Comparison of ENCODE assay signal across 8 cellular contexts in the genomic region with DNA sequence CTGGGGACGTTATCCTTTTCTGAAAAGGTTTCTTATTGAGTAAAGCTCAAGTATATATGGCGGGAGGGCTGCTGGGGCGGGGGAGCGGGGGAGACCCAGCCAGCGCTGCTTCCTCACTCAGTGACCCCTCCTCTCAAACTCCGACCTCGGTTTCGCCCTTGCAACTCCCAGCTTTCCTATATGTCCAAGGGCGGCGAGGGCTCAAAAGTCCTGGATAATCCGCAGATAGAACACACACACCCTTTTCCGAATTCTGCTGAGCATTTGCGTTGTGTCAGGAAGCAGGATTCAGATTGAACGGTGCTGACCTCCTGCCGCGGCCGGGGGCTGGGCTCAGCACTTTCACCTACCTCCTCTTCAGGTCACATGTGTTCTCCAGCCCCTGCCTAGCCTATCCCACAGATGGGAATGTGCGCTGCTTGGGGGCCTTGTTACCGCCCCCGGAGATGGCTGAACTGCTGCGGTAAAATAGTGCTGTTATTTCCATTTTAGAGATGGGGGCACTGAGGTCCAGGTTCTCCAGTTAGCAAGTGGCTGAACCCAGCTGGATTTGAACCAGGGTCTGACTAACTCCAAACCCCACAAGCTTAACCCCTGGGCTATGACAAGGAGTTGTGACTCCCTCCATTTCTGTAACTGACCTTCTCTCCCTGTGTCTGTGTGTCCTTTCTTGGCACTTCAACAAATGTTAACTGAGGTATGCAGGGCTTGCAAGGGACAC. TPM values are rescaled to one million over a fixed set of nuclear protein-coding genes. Genes with fewer than 3 reads are reported as not detected.
DNase-seq lines count a peak whose midpoint lies in the region; ATAC-seq and TF ChIP-seq lines count a peak whose summit lies in the region.

No MANE protein-coding gene starts in this region.

- ATAC-seq in CD4-positive, CD25-positive, alpha-beta regulatory T cell (ENCODE audit: low read depth in 2 of 2), result no peak
- ATAC-seq in natural killer cell, result no peak
- ATAC-seq in HG02610 (IDR thresholded peaks at IDR 0.05; ENCODE audit: unreplicated experiment), result no peak

- H3K36me3 ChIP-seq in CD4-positive, CD25-positive, alpha-beta regulatory T cell (ENCODE audit: control insufficient read depth, insufficient read depth, low read length), result no peaks in the 10 kb centered on the region
- no peaks in the 10 kb centered on the region for H3K36me3 ChIP-seq in thyroid gland

- no peak for TF ChIP-seq EP300 in Ishikawa (IDR thresholded peaks at IDR 0.05; ENCODE audit: borderline replicate concordance)

- no peaks in the 10 kb centered on the region for H3K36me3 Mint-ChIP-seq in CD4-positive, CD25-positive, alpha-beta regulatory T cell
- H3K36me3 Mint-ChIP-seq in chondrocyte (ENCODE audit: low read depth) (no peaks in the 10 kb centered on the region), natural killer cell (no peaks in the 10 kb centered on the region)

- no peak for TF ChIP-seq CTCF in chondrocyte (IDR thresholded peaks at IDR 0.05)
- TF ChIP-seq CTCF in natural killer cell (IDR thresholded peaks at IDR 0.05), result no peak
- TF ChIP-seq CTCF in thyroid gland (IDR thresholded peaks at IDR 0.05), result no peak

- no peak for DNase-seq in CD4-positive, CD25-positive, alpha-beta regulatory T cell
- DNase-seq in chondrocyte (ENCODE audit: low spot score) (no peak), natural killer cell (no peak), thyroid gland (no peak), SK-N-DZ (ENCODE audit: low spot score) (no peak), NCI-H2081 (lab: John Stamatoyannopoulos, UW) (no peak)

- intact Hi-C loops in natural killer cell (cut with micrococcal nuclease), result loop anchor here (5.0 kb wide), 3 partner anchors 112 to 202 kb away; partner anchors contain the start of gene WASF2
- intact Hi-C loops in thyroid gland (cut with DNase I), result loop anchor here (5.0 kb wide), 1 partner anchor 202 kb away; no protein-coding TSS in a partner anchor

- no peak for TF ChIP-seq RAD21 in Ishikawa (IDR thresholded peaks at IDR 0.05; ENCODE audit: low read depth)

- H3K27ac Mint-ChIP-seq in CD4-positive, CD25-positive, alpha-beta regulatory T cell, result peak overlapping the region in 2 of 3 donors; percentile 35 to 96
- peak overlapping the region; percentile 59 for H3K27ac Mint-ChIP-seq in chondrocyte (ENCODE audit: unreplicated experiment)
- peak overlapping the region; percentile 81 to 91 for H3K27ac Mint-ChIP-seq in natural killer cell

- 31 to 32% methylated on average over 17 to 21 of the region's 21 CpGs for WGBS in thyroid gland, 2 donors

- H3K27me3 Mint-ChIP-seq in CD4-positive, CD25-positive, alpha-beta regulatory T cell, result peaks cover 8% of the 10 kb centered on the region
- H3K27me3 Mint-ChIP-seq in chondrocyte (ENCODE audit: low read depth) (no peaks in the 10 kb centered on the region), natural killer cell (ENCODE audit: low read depth in 2 of 2) (no peaks in the 10 kb centered on the region)

- no peaks in the 10 kb centered on the region for H3K9me3 Mint-ChIP-seq in CD4-positive, CD25-positive, alpha-beta regulatory T cell
- H3K9me3 Mint-ChIP-seq in chondrocyte (ENCODE audit: low read depth) (no peaks in the 10 kb centered on the region), natural killer cell (no peaks in the 10 kb centered on the region)

- H3K4me3 Mint-ChIP-seq in CD4-positive, CD25-positive, alpha-beta regulatory T cell, result peak overlapping the region; percentile 88 to 98 (median 94)
- H3K4me3 Mint-ChIP-seq in chondrocyte (ENCODE audit: unreplicated experiment) (peak overlapping the region; percentile 95), natural killer cell (peak overlapping the region; percentile 87)

- peak overlapping the region; percentile 41 for H3K27ac ChIP-seq in CD4-positive, CD25-positive, alpha-beta regulatory T cell (ENCODE audit: insufficient read depth, low read length, poor library complexity, severe bottlenecking)
- peak overlapping the region in 1 of 3 donors; percentile 97 for H3K27ac ChIP-seq in thyroid gland

- peaks cover 4 to 53% (median 32%) of the 10 kb centered on the region in 4 donors for H3K4me1 Mint-ChIP-seq in CD4-positive, CD25-positive, alpha-beta regulatory T cell
- H3K4me1 Mint-ChIP-seq in chondrocyte (ENCODE audit: low read depth), result peaks cover 21% of the 10 kb centered on the region
- peaks cover 24 to 41% of the 10 kb centered on the region in 2 donors for H3K4me1 Mint-ChIP-seq in natural killer cell

- no peak for TF ChIP-seq POLR2A in thyroid gland (IDR thresholded peaks at IDR 0.05)

- peaks cover 44% of the 10 kb centered on the region for H3K4me1 ChIP-seq in CD4-positive, CD25-positive, alpha-beta regulatory T cell (ENCODE audit: control insufficient read depth, insufficient read depth, low read length, poor library complexity, severe bottlenecking)
- peaks cover 35 to 37% of the 10 kb centered on the region in 2 donors for H3K4me1 ChIP-seq in thyroid gland

- H3K9me3 ChIP-seq in CD4-positive, CD25-positive, alpha-beta regulatory T cell (ENCODE audit: control insufficient read depth in 2 of 2, low read length in 2 of 2), result no peaks in the 10 kb centered on the region
- H3K9me3 ChIP-seq in thyroid gland, result no peaks in the 10 kb centered on the region

- no peaks in the 10 kb centered on the region for H3K27me3 ChIP-seq in CD4-positive, CD25-positive, alpha-beta regulatory T cell (ENCODE audit: control insufficient read depth, insufficient read depth, low read length)
- no peaks in the 10 kb centered on the region for H3K27me3 ChIP-seq in thyroid gland

- H3K4me3 ChIP-seq in CD4-positive, CD25-positive, alpha-beta regulatory T cell (ENCODE audit: low read depth, low read length), result no peak overlapping the region
- H3K4me3 ChIP-seq in thyroid gland (replicated peaks in 1 of 3), result peak overlapping the region in 1 of 3 donors; percentile 95

TF ChIP-seq in Ishikawa, 13 proteins besides CTCF, POLR2A, EP300 and RAD21:
- TF ChIP-seq ZBTB7A (IDR thresholded peaks at IDR 0.05; ENCODE audit: low read depth), result 0 out of 2 replicates have a peak, but pooled peaks have one; percentile 24
- no peak for TF ChIP-seq NFIC (IDR thresholded peaks at IDR 0.05)
- TF ChIP-seq CREB1 (IDR thresholded peaks at IDR 0.05; ENCODE audit: low read depth), result no peak
- no peak for TF ChIP-seq USF1 (IDR thresholded peaks at IDR 0.05)
- no peak for TF ChIP-seq CEBPB (IDR thresholded peaks at IDR 0.05)
- TF ChIP-seq YY1 (IDR thresholded peaks at IDR 0.05; ENCODE audit: low read depth), result no peak

RNA-seq across cellular contexts. Expression of gene AHDC1, which starts 0.8 kb away (rescaled TPM):
- total RNA-seq in CD4-positive, CD25-positive, alpha-beta regulatory T cell, result 26.2 TPM
- polyA plus RNA-seq in CD4-positive, CD25-positive, alpha-beta regulatory T cell, result 1 to 10 TPM in 1 of 4 donors, under 1 TPM in 3; 0.07 to 1.4 (median 0.50) TPM
- total RNA-seq in chondrocyte, result 61.6 to 86.7 TPM (median 61.8 TPM) in 3 replicates
- 10 to 100 TPM; 39.6 to 67.0 (median 47.0) TPM for total RNA-seq in natural killer cell
- total RNA-seq in thyroid gland, result 10 to 100 TPM; 25.5 to 91.4 (median 47.8) TPM
- 1.5 and 3.5 TPM in 2 replicates for polyA plus RNA-seq in SK-N-DZ (2014; cell fraction: cytosol; rRNA removed)
- polyA plus RNA-seq in SK-N-DZ (2014; cell fraction: nucleus; rRNA removed), result 3.2 and 3.8 TPM in 2 replicates

RNA-seq across cellular contexts. Expression of gene FGR, which starts 30.2 kb away (rescaled TPM):
- 0.15 TPM for total RNA-seq in CD4-positive, CD25-positive, alpha-beta regulatory T cell
- under 1 TPM; 0.20 to 0.87 (median 0.33) TPM for polyA plus RNA-seq in CD4-positive, CD25-positive, alpha-beta regulatory T cell
- total RNA-seq in chondrocyte (not detected in 3 replicates), natural killer cell (100 to 1,000 TPM; 353 to 452 (median 362) TPM), thyroid gland (1 to 10 TPM; 4.6 to 7.1 (median 6.4) TPM)
- polyA plus RNA-seq in SK-N-DZ (2014; cell fraction: cytosol; rRNA removed), result not detected in 2 replicates
- polyA plus RNA-seq in SK-N-DZ (2014; cell fraction: nucleus; rRNA removed), result not detected in 2 replicates

Comparison
In these comparisons a context has a peak if more than half of its experiments do, and no peak if none do; other contexts are left out.
1. RNA of gene FGR, which starts 30.2 kb away (total RNA-seq): 353 to 452 TPM in natural killer cell; 4.6 to 7.1 TPM in thyroid gland, 0.15 TPM in CD4-positive, CD25-positive, alpha-beta regulatory T cell (single experiment) and not detected in chondrocyte; every median in the first group is over 10 times any median in the second.
2. Peak in every context shown above with its lines, with median percentiles within 50 percentile points of each other: H3K27ac Mint-ChIP-seq and H3K4me3 Mint-ChIP-seq.